Comparison of ENCODE assay signal across 17 cellular contexts in genomic region chr15:57503911-57504598, GRCh38.
DNase-seq lines count a peak whose midpoint lies in the region; ATAC-seq, FAIRE-seq and TF ChIP-seq lines count a peak whose summit lies in the region.
"Had no signal": no experiment of that assay in that cellular context is flagged by ENCODE, and none has a peak within 500 bp of the region (broad histone marks: within the 10 kb centered on the region; RNA-seq: fewer than 3 reads in every experiment).

No MANE protein-coding gene starts in this region.

- POLR2A ChIA-PET in A549 (lab: Yijun Ruan, JAX) (no interaction called here), A673 (lab: Charles Lee; ENCODE audit: low non-redundant PET) (no interaction called here)

- H3K4me1 ChIP-seq in A549 (peaks cover 50% of the 10 kb centered on the region), pancreas (peaks cover 65 to 87% (median 85%) of the 10 kb centered on the region in 3 donors), A673 (ENCODE audit: insufficient read depth, low read length, poor library complexity, severe bottlenecking) (no peaks in the 10 kb centered on the region)

- CTCF ChIA-PET in A549 (lab: Yijun Ruan, JAX): interaction anchor here (0.9 to 3.9 kb wide), 13 partner anchors 10 to 164 kb away, joined by 3 to 36 read pairs (median 4); partner anchors contain the start of gene CGNL1
- CTCF ChIA-PET in A673 (lab: Charles Lee): no interaction called here

- no peak overlapping the region; the same call in 1 of the 3 replicates for H3K4me2 ChIP-seq in A549

- intact Hi-C loops in pancreas (cut with DNase I): no loop called here
- intact Hi-C loops in A673 (cut with micrococcal nuclease; ENCODE audit: unreplicated experiment): no loop called here

- ATAC-seq in A549 (no peak), pancreas (peak in 1 of 4 donors; percentile 1), HG03469 (IDR thresholded peaks at IDR 0.05; ENCODE audit: unreplicated experiment) (no peak)
- ATAC-seq: activated CD8-positive, alpha-beta T cell treated with anti-CD3 and anti-CD28 coated beads, Interleukin-2, amount 10 ng/mL, durations not matched to agents 7 days and 5 days had no signal

- TF ChIP-seq POLR2A in A549 (IDR thresholded peaks at IDR 0.05; ENCODE audit: low read length): no peak

- H3K36me3 ChIP-seq in pancreas: no peaks in the 10 kb centered on the region
- no peaks in the 10 kb centered on the region for H3K36me3 ChIP-seq in A673 (ENCODE audit: insufficient read depth, low read length, poor library complexity, severe bottlenecking)

- WGBS in A549 (ENCODE audit: missing lambda C conversion rate): 92% methylated on average over 9 of the region's 9 CpGs
- 52 to 57% methylated on average over 9 of the region's 9 CpGs for WGBS in pancreas, 2 donors

- TF ChIP-seq RAD21 in A549 (conservative IDR thresholded peaks at IDR 0.05 in 1 of 2, IDR thresholded peaks at IDR 0.05 in 1 of 2): no peak

- no TSS peak for BruUV-seq in A673 (replicated peaks; lab: Mats Ljungman, UMichigan)

- peak; percentile 84 for FAIRE-seq in A549 (lab: Jason Lieb, UNC)
- FAIRE-seq in pancreas (lab: Jason Lieb, UNC): no peak
- FAIRE-seq: D721Med, GM19239 had no signal

- H3K27ac ChIP-seq in A549 (peak overlapping the region in 1 of 2 experiments; percentile 64; a peak in 3 of 6 replicates), VCaP (peak overlapping the region; percentile 99), pancreas (peak overlapping the region in 3 of 4 donors; percentile 73 to 96 (median 89)), A673 (ENCODE audit: low read depth, low read length, poor library complexity, severe bottlenecking) (no peak overlapping the region)

- H3K27me3 ChIP-seq in pancreas (no peaks in the 10 kb centered on the region), A673 (replicated peaks; ENCODE audit: insufficient read depth, low read depth, low read length, poor library complexity) (no peaks in the 10 kb centered on the region)

- no peak for TF ChIP-seq EP300 in A549 (IDR thresholded peaks at IDR 0.05)

- no peak for DNase-seq in A549 (ENCODE audit: low read depth in 1 of 2, low spot score in 1 of 2)
- peak; percentile 84 for DNase-seq in fibroblast of the aortic adventitia (ENCODE audit: low read depth)
- DNase-seq in pancreas: no peak
- no peak for DNase-seq in A673 (ENCODE audit: low spot score)
- no peak for DNase-seq in HuH-7.5 (ENCODE audit: low spot score)
- DNase-seq in activated naive CD4-positive, alpha-beta T cell (lab: John Stamatoyannopoulos, UW): no peak
- DNase-seq: activated CD8-positive, alpha-beta T cell treated with anti-CD3 and anti-CD28 coated beads, Interleukin-2, amount 10 ng/mL, durations not matched to agents 7 days and 5 days; amygdala; KG1; NCI-H1092; NCI-H446; occipital lobe; substantia nigra had no signal

- H3K9me3 ChIP-seq in A549 (no peaks in the 10 kb centered on the region), pancreas (no peaks in the 10 kb centered on the region), A673 (ENCODE audit: low read depth, low read length, poor library complexity, severe bottlenecking) (no peaks in the 10 kb centered on the region)

- H3K4me3 ChIP-seq in A549 (no peak overlapping the region), fibroblast of the aortic adventitia (ENCODE audit: low read depth, low read length) (no peak overlapping the region), pancreas (no peak overlapping the region), A673 (ENCODE audit: low read depth, low read length, poor library complexity, severe bottlenecking) (no peak overlapping the region)

- TF ChIP-seq CTCF in A549 (IDR thresholded peaks at IDR 0.05) (no peak), VCaP (conservative IDR thresholded peaks at IDR 0.05) (no peak), fibroblast of the aortic adventitia (IDR thresholded peaks at IDR 0.05; ENCODE audit: insufficient read depth, low read length) (no peak), pancreas (IDR thresholded peaks at IDR 0.05) (no peak), A673 (conservative IDR thresholded peaks at IDR 0.05; ENCODE audit: low read depth, low read length) (no peak)

TF ChIP-seq in A549, 52 proteins besides CTCF, POLR2A, EP300 and RAD21:
- TF ChIP-seq MAFK (IDR thresholded peaks at IDR 0.05; ENCODE audit: partially characterized antibody) (no peak), RFX5 (IDR thresholded peaks at IDR 0.05) (no peak), PHF8 (IDR thresholded peaks at IDR 0.05; ENCODE audit: borderline replicate concordance, low read depth) (no peak), MAX (IDR thresholded peaks at IDR 0.05) (no peak), SREBF2 (IDR thresholded peaks at IDR 0.05) (no peak), ATOH8 (CRISPR knock-in tag; IDR thresholded peaks at IDR 0.05; ENCODE audit: low read depth) (no peak), HDAC2 (IDR thresholded peaks at IDR 0.05) (no peak), SMC3 (IDR thresholded peaks at IDR 0.05) (no peak), POLR2AphosphoS2 (conservative IDR thresholded peaks at IDR 0.05; ENCODE audit: low read length) (no peak), GATA3 (IDR thresholded peaks at IDR 0.05; ENCODE audit: borderline replicate concordance) (no peak), RNF2 (IDR thresholded peaks at IDR 0.05; ENCODE audit: borderline replicate concordance, low read depth) (no peak), FOXS1 (CRISPR knock-in tag; IDR thresholded peaks at IDR 0.05) (no peak), USF2 (IDR thresholded peaks at IDR 0.05) (no peak), KDM5A (IDR thresholded peaks at IDR 0.05) (no peak), HES2 (IDR thresholded peaks at IDR 0.05) (no peak)
